In the genomic region with DNA sequence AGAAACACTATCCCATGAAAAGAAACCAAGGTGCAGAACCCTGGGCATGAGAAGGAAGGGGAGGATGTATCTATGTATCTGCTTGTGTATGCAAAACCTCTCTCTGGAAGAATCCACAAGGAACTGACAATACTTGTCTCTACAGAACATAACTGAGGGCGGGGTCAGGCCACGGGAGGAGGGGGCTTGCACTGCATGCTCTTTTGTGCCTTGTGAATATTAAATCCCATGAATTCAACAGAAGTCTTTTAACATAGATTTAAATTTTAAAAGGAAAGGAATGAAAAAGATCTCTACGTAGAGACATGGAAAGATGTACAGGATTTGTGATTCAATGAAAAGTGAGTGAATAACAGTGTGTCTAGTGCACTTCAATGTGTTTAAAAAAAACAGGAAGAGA, we compare ENCODE assay signal across 29 cellular contexts.
"Had no signal": no experiment of that assay in that cellular context is flagged by ENCODE, and none has a peak within 500 bp of the region (broad histone marks: within the 10 kb centered on the region; RNA-seq: fewer than 3 reads in every experiment).

No MANE protein-coding gene starts in this region.

- H3K27ac Mint-ChIP-seq: nephron, neural progenitor cell, progenitor cell of endocrine pancreas had no signal

- H3K4me3 ChIP-seq: heart left ventricle, left lung, lower lobe of right lung, neural progenitor cell, spleen, suprapubic skin, thoracic aorta, tibial artery, upper lobe of right lung had no signal

- ATAC-seq: heart left ventricle; left colon; left lung; lower lobe of right lung; naive thymus-derived CD8-positive, alpha-beta T cell; right cardiac atrium; sciatic nerve; stimulated activated effector memory CD8-positive, alpha-beta T cell treated with anti-CD3 and anti-CD28 coated beads, Interleukin-12 subunit alpha, Interleukin-12 subunit beta, amount 100 ng/mL, for 72 hours; upper lobe of right lung had no signal

- H3K27me3 ChIP-seq: heart left ventricle, left lung, neural progenitor cell, spleen, suprapubic skin, upper lobe of right lung had no signal

- H3K4me1 ChIP-seq: lower lobe of right lung, neural progenitor cell, parathyroid adenoma, suprapubic skin, tibial artery, upper lobe of right lung had no signal

- H3K36me3 Mint-ChIP-seq: immature natural killer cell; naive thymus-derived CD8-positive, alpha-beta T cell; stimulated activated effector memory CD8-positive, alpha-beta T cell treated with anti-CD3 and anti-CD28 coated beads, Interleukin-12 subunit alpha, Interleukin-12 subunit beta, amount 100 ng/mL, for 72 hours had no signal

- H3K4me1 Mint-ChIP-seq: nephron had no signal

- H3K9me3 ChIP-seq: left lung, lower lobe of right lung, suprapubic skin, tibial artery had no signal

- H3K36me3 ChIP-seq: heart left ventricle, left lung, lower lobe of right lung, neural progenitor cell, spleen, suprapubic skin, thoracic aorta, tibial artery, upper lobe of right lung had no signal

- DNase-seq: heart left ventricle; hypothalamus; immature natural killer cell; kidney; left colon; left lung; lower lobe of right lung; mammary epithelial cell; mesenchymal stem cell; naive thymus-derived CD8-positive, alpha-beta T cell; nucleus accumbens; retina; right cardiac atrium; small intestine; spleen; stimulated activated CD4-positive, alpha-beta T cell treated with anti-CD3 and anti-CD28 coated beads, Interleukin-4, amount 100 ng/mL, for 24 hours; stimulated activated naive CD4-positive, alpha-beta T cell; tibial artery; trophoblast cell; upper lobe of right lung had no signal

- H3K4me3 Mint-ChIP-seq: nephron; neural progenitor cell; stimulated activated naive CD8-positive, alpha-beta T cell treated with anti-CD3 and anti-CD28 coated beads, Interleukin-15, Interleukin-2, amounts not matched to agents 100 ng/mL and 50 ng/mL, for 24 hours had no signal

- H3K27ac ChIP-seq: heart left ventricle, lower lobe of right lung, neural progenitor cell, parathyroid adenoma, suprapubic skin, thoracic aorta, tibial artery, upper lobe of right lung had no signal

- H3K27me3 Mint-ChIP-seq: naive thymus-derived CD8-positive, alpha-beta T cell; progenitor cell of endocrine pancreas; stimulated activated naive CD8-positive, alpha-beta T cell treated with anti-CD3 and anti-CD28 coated beads, Interleukin-15, Interleukin-2, amounts not matched to agents 100 ng/mL and 50 ng/mL, for 24 hours had no signal
